In genomic region chr5:151661968-151662732, GRCh38 we compare ENCODE assay signal across 10 cellular contexts. TPM values are rescaled to one million over a fixed set of nuclear protein-coding genes. Genes with fewer than 3 reads are reported as not detected.
DNase-seq lines count a peak whose midpoint lies in the region; ATAC-seq, FAIRE-seq and TF ChIP-seq lines count a peak whose summit lies in the region.
"Had no signal": no experiment of that assay in that cellular context is flagged by ENCODE, and none has a peak within 500 bp of the region (broad histone marks: within the 10 kb centered on the region; RNA-seq: fewer than 3 reads in every experiment).

No MANE protein-coding gene starts in this region.

- CTCF ChIA-PET in K562 (lab: Yijun Ruan, JAX; ENCODE audit: low intra/inter-chr PET ratio), result interaction anchor here (4.6 kb wide), 1 partner anchor 79 kb away, joined by 53 read pairs; no protein-coding TSS in a partner anchor

- peaks cover 6% of the 10 kb centered on the region for H3K79me2 ChIP-seq in ACC112 (ENCODE audit: control insufficient read depth, insufficient read depth, low read length, unreplicated experiment)
- H3K79me2 ChIP-seq in K562 (ENCODE audit: control insufficient read depth, insufficient read depth, low read length), result no peaks in the 10 kb centered on the region

- no TSS peak for BruUV-seq in K562 (replicated peaks; lab: Mats Ljungman, UMichigan)

- H3K4me1 ChIP-seq in ACC112 (ENCODE audit: control insufficient read depth, insufficient read depth, low read length, unreplicated experiment), result peaks cover 66% of the 10 kb centered on the region
- H3K4me1 ChIP-seq in K562 (replicated peaks in 1 of 2; ENCODE audit: control insufficient read depth in 2 of 2, insufficient read depth in 2 of 2, low read length in 2 of 2), result no peaks in the 10 kb centered on the region; a peak in 2 of 5 replicates

- POLR2A ChIA-PET in K562 (lab: Yijun Ruan, JAX), result interaction anchor here (0.6 kb wide), 1 partner anchor 21 kb away, joined by 3 read pairs; no protein-coding TSS in a partner anchor

- H3K36me3 ChIP-seq in ACC112 (ENCODE audit: insufficient read depth, low read length) (peaks cover 39% of the 10 kb centered on the region), K562 (ENCODE audit: control insufficient read depth, insufficient read depth, low read length) (no peaks in the 10 kb centered on the region), H7 (replicated peaks; ENCODE audit: control insufficient read depth, insufficient read depth, low read length) (peaks cover 35% of the 10 kb centered on the region)

- ATAC-seq in GM19452 (IDR thresholded peaks at IDR 0.05; ENCODE audit: unreplicated experiment) (peak; percentile 66), HG03060 (IDR thresholded peaks at IDR 0.05; ENCODE audit: low read depth, unreplicated experiment) (peak; percentile 52), K562 (no peak)
- ATAC-seq: effector memory CD8-positive, alpha-beta T cell had no signal

- H3K27ac ChIP-seq in ACC112 (ENCODE audit: low read depth, low read length) (peak overlapping the region; percentile 91), K562 (ENCODE audit: extremely low read depth, low read depth, low read length) (no peak overlapping the region)

- TF ChIP-seq POLR2A in K562 (conservative IDR thresholded peaks at IDR 0.05) (no peak), H54 (IDR thresholded peaks at IDR 0.05; ENCODE audit: low read depth, low read length) (no peak)

- H3K4me3 ChIP-seq in ACC112 (ENCODE audit: low read depth, low read length) (no peak overlapping the region), K562 (no peak overlapping the region), H7 (ENCODE audit: insufficient read depth, low read depth, low read length) (no peak overlapping the region)

- no peak for TF ChIP-seq CTCF in K562 (IDR thresholded peaks at IDR 0.05 in 2 of 3, conservative IDR thresholded peaks at IDR 0.05 in 1 of 3; ENCODE audit: insufficient read depth in 2 of 3, low read depth in 1 of 3, low read length in 3 of 3)

- no peak for TF ChIP-seq RAD21 in K562 (CRISPR knock-in tag; conservative IDR thresholded peaks at IDR 0.05 in 1 of 2, IDR thresholded peaks at IDR 0.05 in 1 of 2)

- TF ChIP-seq EP300 in K562 (IDR thresholded peaks at IDR 0.05; ENCODE audit: low read length), result no peak

- intact Hi-C loops in K562 (cut with micrococcal nuclease), result no loop called here

- DNase-seq in K562 (ENCODE audit: extremely low read depth in 1 of 4, low spot score in 3 of 4), result no peak
- DNase-seq in H7, result no peak
- DNase-seq in glomerular visceral epithelial cell (ENCODE audit: extremely low spot score), result no peak
- no peak for DNase-seq in NK-92 treated with Interleukin-12 subunit alpha and Interleukin-12 subunit beta, amount 100 ng/mL, for 24 hours (lab: John Stamatoyannopoulos, UW)
- DNase-seq in H54 (ENCODE audit: insufficient read length, low spot score), result no peak
- DNase-seq: effector memory CD8-positive, alpha-beta T cell; NCI-H345 had no signal

- no peaks in the 10 kb centered on the region for H3K27me3 ChIP-seq in ACC112 (ENCODE audit: insufficient read depth, low read length)
- H3K27me3 ChIP-seq in K562 (ENCODE audit: control insufficient read depth in 2 of 2, insufficient read depth in 2 of 2, low read length in 2 of 2), result peaks cover under 1 to 14% of the 10 kb centered on the region in 2 experiments; a peak in 3 of 5 replicates
- no peaks in the 10 kb centered on the region for H3K27me3 ChIP-seq in H7 (ENCODE audit: control insufficient read depth, insufficient read depth, low read length)

- FAIRE-seq in K562 (lab: Jason Lieb, UNC) (no peak), H54 (lab: Jason Lieb, UNC) (no peak)

- no peaks in the 10 kb centered on the region; the same call in 1 of the 2 replicates for H4K20me1 ChIP-seq in K562 (replicated peaks; ENCODE audit: control insufficient read depth, insufficient read depth, low read length)

- H3K9me1 ChIP-seq in K562 (ENCODE audit: control insufficient read depth, insufficient read depth, low read length), result no peaks in the 10 kb centered on the region

- H3K9me3 ChIP-seq in K562 (replicated peaks; ENCODE audit: control insufficient read depth, insufficient read depth, low read depth, low read length), result no peaks in the 10 kb centered on the region

- 16% methylated on average over 4 of the region's 4 CpGs for WGBS in K562 (ENCODE audit: insufficient coverage, low coverage, missing lambda C conversion rate)

- H2AFZ ChIP-seq in ACC112 (ENCODE audit: low read length, unreplicated experiment) (no peak overlapping the region), K562 (ENCODE audit: low read depth, low read length) (no peak overlapping the region)

- H3K4me2 ChIP-seq in K562 (ENCODE audit: insufficient read depth, low read length), result no peak overlapping the region

- in situ Hi-C loops in K562 (cut with MboI), result loop anchor here (5.0 kb wide), 1 partner anchor 80 kb away; no protein-coding TSS in a partner anchor

- H3K9ac ChIP-seq in K562 (ENCODE audit: insufficient read depth in 1 of 2, low read depth in 2 of 2, low read length in 2 of 2), result no peak overlapping the region

TF ChIP-seq in K562, 482 proteins besides CTCF, POLR2A, EP300 and RAD21:
- TF ChIP-seq ZNF24 (IDR thresholded peaks at IDR 0.05), result 0 out of 2 replicates have a peak, but pooled peaks have one; percentile 19
- no peak for TF ChIP-seq TBP (optimal IDR thresholded peaks at IDR 0.05; ENCODE audit: low read depth, low read length)

RNA-seq across cellular contexts. Expression of gene SPARC, which starts 24.6 kb away (rescaled TPM):
- total RNA-seq in K562 (2011; cell fraction: chromatin; rRNA removed; ENCODE audit: low replicate concordance), result 2.8 and 4.7 TPM in 2 replicates
- total RNA-seq in K562 (2011; cell fraction: nucleolus; rRNA removed), result 2.7 and 4.2 TPM in 2 replicates
- total RNA-seq in K562 (2011; cell fraction: nucleoplasm; rRNA removed), result 5.5 and 7.9 TPM in 2 replicates
- 9.4 and 10.5 TPM in 2 replicates for total RNA-seq in K562 (2014; rRNA removed)
- 10.8 and 11.1 TPM in 2 replicates for total RNA-seq in K562 (2014; rRNA removed; fragmentation: Illumina TruSeq; extraction: Trizol)
- total RNA-seq in K562 (2015; rRNA removed; fragmentation: Illumina TruSeq; extraction: Trizol), result 9.9 and 10.5 TPM in 2 replicates
- total RNA-seq in K562 (2021), result 20.4 and 24.3 TPM in 2 replicates
- 3.0 and 6.1 TPM in 2 replicates for polyA plus RNA-seq in K562 (2011; rRNA removed)
- polyA plus RNA-seq in K562 (2011; cell fraction: cytosol; rRNA removed), result 3.5 and 10.7 TPM in 2 replicates
- 2.4 and 2.6 TPM in 2 replicates for polyA plus RNA-seq in K562 (2011; cell fraction: nucleus; rRNA removed)
- polyA plus RNA-seq in K562 (2012), result 39.6 and 46.1 TPM in 2 replicates
- polyA plus RNA-seq in K562 (2014; fragmentation: Illumina TruSeq; extraction: Trizol), result 18.5 and 20.2 TPM in 2 replicates
- polyA plus RNA-seq in K562 (2014; fragmentation: Nextera tagmentation; extraction: Ambion mirVana), result 10 to 100 TPM; 12.2 to 35.6 TPM
- polyA plus RNA-seq in K562 (2014; rRNA removed), result 10.0 and 14.1 TPM in 2 replicates
- 2.1 and 3.4 TPM in 2 replicates for polyA minus RNA-seq in K562 (2011; rRNA and poly(A)+ RNA removed)
- 2.1 TPM in 1 of 2 replicates, not detected in the other for polyA minus RNA-seq in K562 (2011; cell fraction: cytosol; rRNA and poly(A)+ RNA removed)
- polyA minus RNA-seq in K562 (2011; cell fraction: nucleus; rRNA and poly(A)+ RNA removed), result 0.56 and 0.81 TPM in 2 replicates
- 419 and 483 TPM in 2 replicates for total RNA-seq in H7 (2014; rRNA removed; shearing (Covaris generic))

Comparison
In these comparisons a context has a peak if more than half of its experiments do, and no peak if none do; other contexts are left out.
1. RNA of gene SPARC, which starts 24.6 kb away (total RNA-seq): 419 to 483 TPM in H7; 2.7 to 24.3 TPM in K562; every median in the first group is over 10 times any median in the second.